1 cellular context compared by ENCODE assay signal in genomic region chr20:58342104-58342945, GRCh38.
TF ChIP-seq lines count a peak whose summit lies in the region.

No MANE protein-coding gene starts in this region.

TF ChIP-seq in GM23338, 12 proteins besides CTCF, POLR2A, EP300 and RAD21 (continued from another document):
- TF ChIP-seq ZNF462 (CRISPR knock-in tag; IDR thresholded peaks at IDR 0.05) (no peak), JUNB (IDR thresholded peaks at IDR 0.05; ENCODE audit: unreplicated experiment) (no peak), ETS1 (IDR thresholded peaks at IDR 0.05) (no peak), ZNF114 (CRISPR knock-in tag; IDR thresholded peaks at IDR 0.05) (no peak)
TF ChIP-seq in GM23338: peak in this region for 0.
